15 cellular contexts compared by ENCODE assay signal in genomic region chr3:127216415-127217261, GRCh38. TPM values are rescaled to one million over a fixed set of nuclear protein-coding genes. Genes with fewer than 3 reads are reported as not detected.
DNase-seq lines count a peak whose midpoint lies in the region; ATAC-seq lines count a peak whose summit lies in the region.
"Had no signal": no experiment of that assay in that cellular context is flagged by ENCODE, and none has a peak within 500 bp of the region (broad histone marks: within the 10 kb centered on the region; RNA-seq: fewer than 3 reads in every experiment).

No MANE protein-coding gene starts in this region.

- no peaks in the 10 kb centered on the region for H4K20me1 ChIP-seq in GM23248 (ENCODE audit: insufficient read depth)

- H3K27ac Mint-ChIP-seq in activated CD4-positive, alpha-beta T cell treated with anti-CD3 and anti-CD28 coated beads, Interleukin-2, amount 10 ng/mL, durations not matched to agents 7 days and 5 days: no peak overlapping the region
- H3K27ac Mint-ChIP-seq: CD4-positive, alpha-beta memory T cell; naive thymus-derived CD8-positive, alpha-beta T cell had no signal

- H2AFZ ChIP-seq in GM23248: no peak overlapping the region
- H2AFZ ChIP-seq: hepatocyte had no signal

- H3K4me3 Mint-ChIP-seq in activated CD4-positive, alpha-beta T cell treated with anti-CD3 and anti-CD28 coated beads, Interleukin-2, amount 10 ng/mL, durations not matched to agents 7 days and 5 days: no peak overlapping the region
- H3K4me3 Mint-ChIP-seq: CD4-positive, alpha-beta memory T cell; naive thymus-derived CD8-positive, alpha-beta T cell had no signal

- no peaks in the 10 kb centered on the region for H3K9me2 ChIP-seq in GM23248 (ENCODE audit: insufficient read depth)

- in situ Hi-C loops in GM23248 (cut with MboI): no loop called here

- CTCF ChIA-PET in activated CD4-positive, alpha-beta T cell treated with anti-CD3 and anti-CD28 coated beads, Interleukin-2, amount 10 ng/mL, durations not matched to agents 7 days and 5 days (lab: Charles Lee): no interaction called here

- peak; percentile 52 for DNase-seq in GM23248
- peak; percentile 87 for DNase-seq in NCI-H69 (lab: John Stamatoyannopoulos, UW)
- no peak for DNase-seq in stimulated activated naive CD8-positive, alpha-beta T cell treated with anti-CD3 and anti-CD28 coated beads, Interleukin-15, Interleukin-2, amounts not matched to agents 100 U/mL and 50 U/mL, for 24 hours
- DNase-seq in activated CD4-positive, alpha-beta T cell treated with anti-CD3 and anti-CD28 coated beads, Interleukin-2, amount 10 ng/mL, durations not matched to agents 7 days and 5 days: no peak
- DNase-seq in activated T-cell treated with anti-CD3 and anti-CD28 coated beads for 4 hours: no peak
- DNase-seq: CD4-positive, alpha-beta memory T cell; naive thymus-derived CD8-positive, alpha-beta T cell; NCI-H1436 treated with DMSO at 0.1 percent for 48 hours; NCI-H526; retina had no signal

- H3K9ac ChIP-seq in GM23248: no peak overlapping the region

- WGBS in GM23248 (ENCODE audit: low coverage in 1 of 2, low lambda C conversion rate in 2 of 2, missing lambda C conversion rate in 2 of 2), 2 experiments: 70 to 79% methylated on average over 15 to 16 of the region's 16 CpGs

- H3K27me3 Mint-ChIP-seq in activated CD4-positive, alpha-beta T cell treated with anti-CD3 and anti-CD28 coated beads, Interleukin-2, amount 10 ng/mL, durations not matched to agents 7 days and 5 days: peaks cover 8% of the 10 kb centered on the region

- peaks cover 19% of the 10 kb centered on the region for H3F3A ChIP-seq in GM23248 (ENCODE audit: insufficient read depth)

- H3K9me3 Mint-ChIP-seq in activated CD4-positive, alpha-beta T cell treated with anti-CD3 and anti-CD28 coated beads, Interleukin-2, amount 10 ng/mL, durations not matched to agents 7 days and 5 days: no peaks in the 10 kb centered on the region
- H3K9me3 Mint-ChIP-seq: naive thymus-derived CD8-positive, alpha-beta T cell had no signal

- peak overlapping the region; percentile 46 for H3K4me2 ChIP-seq in GM23248 (ENCODE audit: unreplicated experiment)
- H3K4me2 ChIP-seq: hepatocyte had no signal

- peak; percentile 37 for ATAC-seq in GM18867 (IDR thresholded peaks at IDR 0.05; ENCODE audit: unreplicated experiment)
- peak; percentile 37 for ATAC-seq in stimulated activated naive CD8-positive, alpha-beta T cell treated with anti-CD3 and anti-CD28 coated beads, Interleukin-15, Interleukin-2, amounts not matched to agents 100 U/mL and 50 U/mL, for 24 hours
- no peak for ATAC-seq in HG03469 (IDR thresholded peaks at IDR 0.05; ENCODE audit: unreplicated experiment)
- ATAC-seq: naive thymus-derived CD8-positive, alpha-beta T cell had no signal

- H3K27ac ChIP-seq in GM23248: no peak overlapping the region
- H3K27ac ChIP-seq: epithelial cell of prostate, hepatocyte had no signal

- H3K4me1 Mint-ChIP-seq in activated CD4-positive, alpha-beta T cell treated with anti-CD3 and anti-CD28 coated beads, Interleukin-2, amount 10 ng/mL, durations not matched to agents 7 days and 5 days: no peaks in the 10 kb centered on the region

- H3K4me3 ChIP-seq in GM23248: no peak overlapping the region
- H3K4me3 ChIP-seq: hepatocyte had no signal

- no peaks in the 10 kb centered on the region for H3K36me3 Mint-ChIP-seq in activated CD4-positive, alpha-beta T cell treated with anti-CD3 and anti-CD28 coated beads, Interleukin-2, amount 10 ng/mL, durations not matched to agents 7 days and 5 days (ENCODE audit: low read depth)
- H3K36me3 Mint-ChIP-seq: CD4-positive, alpha-beta memory T cell; naive thymus-derived CD8-positive, alpha-beta T cell had no signal

- POLR2A ChIA-PET in activated CD4-positive, alpha-beta T cell treated with anti-CD3 and anti-CD28 coated beads, Interleukin-2, amount 10 ng/mL, durations not matched to agents 7 days and 5 days (lab: Charles Lee): no interaction called here

- no peaks in the 10 kb centered on the region for H3K36me3 ChIP-seq in GM23248 (ENCODE audit: low read depth)

- H3K79me2 ChIP-seq in GM23248 (ENCODE audit: insufficient read depth): no peaks in the 10 kb centered on the region
- H3K79me2 ChIP-seq: hepatocyte had no signal

- H3K9me3 ChIP-seq in GM23248 (ENCODE audit: low read depth): no peaks in the 10 kb centered on the region

- H3K4me1 ChIP-seq in GM23248 (ENCODE audit: insufficient read depth): peaks cover 27% of the 10 kb centered on the region

- no peaks in the 10 kb centered on the region for H3K27me3 ChIP-seq in GM23248 (replicated peaks; ENCODE audit: insufficient read depth)

RNA-seq across cellular contexts. Expression of gene PRR23E, which starts 23.7 kb away (rescaled TPM):
- not detected in 2 replicates for total RNA-seq in GM23248 (2014; rRNA removed; shearing (Covaris generic))
- not detected in 2 replicates for polyA plus RNA-seq in GM23248 (2016; fragmentation: Nextera tagmentation; extraction: Ambion mirVana)
- not detected for total RNA-seq in activated CD4-positive, alpha-beta T cell treated with anti-CD3 and anti-CD28 coated beads, Interleukin-2, amount 10 ng/mL, durations not matched to agents 7 days and 5 days
- total RNA-seq: CD4-positive, alpha-beta memory T cell; hepatocyte; liver; naive thymus-derived CD8-positive, alpha-beta T cell had no signal
- polyA plus RNA-seq: CD4-positive, alpha-beta memory T cell; hepatocyte; liver; naive thymus-derived CD8-positive, alpha-beta T cell had no signal

Comparison
In these comparisons a context has a peak if more than half of its experiments do, and no peak if none do; other contexts are left out.
1. DNase-seq: peak in GM23248 (single experiment) and NCI-H69 (single experiment); none in stimulated activated naive CD8-positive, alpha-beta T cell treated with anti-CD3 and anti-CD28 coated beads, Interleukin-15, Interleukin-2, amounts not matched to agents 100 U/mL and 50 U/mL, for 24 hours (single experiment), activated CD4-positive, alpha-beta T cell treated with anti-CD3 and anti-CD28 coated beads, Interleukin-2, amount 10 ng/mL, durations not matched to agents 7 days and 5 days (single experiment) and activated T-cell treated with anti-CD3 and anti-CD28 coated beads for 4 hours (single experiment).